In the genomic region with DNA sequence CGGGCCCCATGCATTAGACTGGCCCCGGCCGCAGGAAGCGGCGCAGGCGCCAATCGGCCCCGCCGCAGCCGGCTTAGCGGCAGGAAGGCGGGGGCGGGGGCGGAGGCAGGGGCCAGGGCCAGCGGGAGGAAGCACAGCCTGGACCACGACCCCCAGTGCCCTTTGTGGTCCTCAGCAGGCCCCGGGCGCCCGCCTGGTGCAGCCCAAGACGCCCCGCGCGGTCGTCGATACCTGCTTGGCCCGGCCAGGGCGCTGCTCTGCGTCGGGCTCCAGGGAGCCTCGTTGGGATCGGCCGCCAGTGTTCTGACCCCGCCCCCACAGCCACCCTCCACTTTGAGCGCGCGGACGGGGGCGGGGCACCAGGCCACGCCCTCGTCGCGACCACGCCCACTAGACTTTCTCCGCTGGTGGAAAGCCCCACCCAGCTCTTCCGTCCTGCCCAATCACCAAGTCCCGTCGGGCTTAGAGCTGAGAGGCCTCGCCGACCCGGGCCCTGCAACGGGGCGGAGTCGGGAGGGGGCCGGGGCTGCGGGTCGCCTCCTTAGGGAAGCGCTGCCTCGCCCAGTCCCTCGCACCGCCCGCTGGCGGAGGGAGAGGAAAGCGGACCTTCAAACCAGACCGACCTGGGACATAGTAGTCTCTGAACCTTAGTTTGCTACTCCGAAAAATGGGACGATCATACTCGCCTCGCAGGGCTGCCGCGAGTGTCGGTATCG, we compare ENCODE assay signal across 8 cellular contexts. TPM values are rescaled to one million over a fixed set of nuclear protein-coding genes. Genes with fewer than 3 reads are reported as not detected.
DNase-seq lines count a peak whose midpoint lies in the region; ATAC-seq lines count a peak whose summit lies in the region.

A gene with protein sequence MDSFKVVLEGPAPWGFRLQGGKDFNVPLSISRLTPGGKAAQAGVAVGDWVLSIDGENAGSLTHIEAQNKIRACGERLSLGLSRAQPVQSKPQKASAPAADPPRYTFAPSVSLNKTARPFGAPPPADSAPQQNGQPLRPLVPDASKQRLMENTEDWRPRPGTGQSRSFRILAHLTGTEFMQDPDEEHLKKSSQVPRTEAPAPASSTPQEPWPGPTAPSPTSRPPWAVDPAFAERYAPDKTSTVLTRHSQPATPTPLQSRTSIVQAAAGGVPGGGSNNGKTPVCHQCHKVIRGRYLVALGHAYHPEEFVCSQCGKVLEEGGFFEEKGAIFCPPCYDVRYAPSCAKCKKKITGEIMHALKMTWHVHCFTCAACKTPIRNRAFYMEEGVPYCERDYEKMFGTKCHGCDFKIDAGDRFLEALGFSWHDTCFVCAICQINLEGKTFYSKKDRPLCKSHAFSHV (minus strand): TSS at position 308 of the 716 bp plus-strand sequence. CDS start 1,092 bp downstream, outside the sequence.

- H3K36me3 ChIP-seq in endocrine pancreas (ENCODE audit: control insufficient read depth, insufficient read depth, low read length) = no peaks in the 10 kb centered on the region

- peak within 1 kb of the TSS; percentile 40 for H3K9ac ChIP-seq in endocrine pancreas (ENCODE audit: control insufficient read depth, insufficient read depth, low read length)

- no peaks in the 10 kb centered on the region for H3K9me3 ChIP-seq in endocrine pancreas (ENCODE audit: control insufficient read depth, low read length)

- H3K27me3 ChIP-seq in endocrine pancreas (ENCODE audit: control insufficient read depth, insufficient read depth, low read length) = no peaks in the 10 kb centered on the region

- H3K4me1 ChIP-seq in endocrine pancreas (ENCODE audit: control insufficient read depth, insufficient read depth, low read length) = no peaks in the 10 kb centered on the region

- DNase-seq in COR-L47 (lab: John Stamatoyannopoulos, UW) (peak; percentile 91), HUDEP-2 (lab: John Stamatoyannopoulos, UW; ENCODE audit: unreplicated experiment in 76 of 76) (peak in 74 of 76 experiments; percentile 56 to 96 (median 91)), NOMO-1 treated with dmso at 0.1 percent for 144 hours (lab: John Stamatoyannopoulos, UW; ENCODE audit: unreplicated experiment) (peak; percentile 98), mesenteric fat pad (ENCODE audit: low spot score) (peak; percentile 99)
- peak; percentile 91 to 97 (median 96) for DNase-seq in activated CD8-positive, alpha-beta memory T cell treated with anti-CD3 and anti-CD28 coated beads for 48 hours (ENCODE audit: low read depth in 2 of 3, low spot score in 2 of 3)
- peak; percentile 95 for DNase-seq in stimulated activated CD8-positive, alpha-beta memory T cell treated with anti-CD3 and anti-CD28 coated beads, Interleukin-15, amount 100 ng/mL, for 24 hours (ENCODE audit: low read depth)

- H3K4me3 ChIP-seq in endocrine pancreas (ENCODE audit: control insufficient read depth, insufficient read depth, low read length) = no peak within 1 kb of the TSS

- peak; percentile 70 for ATAC-seq in GM21367 (IDR thresholded peaks at IDR 0.05; ENCODE audit: unreplicated experiment)

RNA-seq across cellular contexts. Expression of the gene that starts here (rescaled TPM):
- total RNA-seq in mesenteric fat pad = 58.8 TPM
